ENCODE assay signal across 18 cellular contexts in the genomic region with DNA sequence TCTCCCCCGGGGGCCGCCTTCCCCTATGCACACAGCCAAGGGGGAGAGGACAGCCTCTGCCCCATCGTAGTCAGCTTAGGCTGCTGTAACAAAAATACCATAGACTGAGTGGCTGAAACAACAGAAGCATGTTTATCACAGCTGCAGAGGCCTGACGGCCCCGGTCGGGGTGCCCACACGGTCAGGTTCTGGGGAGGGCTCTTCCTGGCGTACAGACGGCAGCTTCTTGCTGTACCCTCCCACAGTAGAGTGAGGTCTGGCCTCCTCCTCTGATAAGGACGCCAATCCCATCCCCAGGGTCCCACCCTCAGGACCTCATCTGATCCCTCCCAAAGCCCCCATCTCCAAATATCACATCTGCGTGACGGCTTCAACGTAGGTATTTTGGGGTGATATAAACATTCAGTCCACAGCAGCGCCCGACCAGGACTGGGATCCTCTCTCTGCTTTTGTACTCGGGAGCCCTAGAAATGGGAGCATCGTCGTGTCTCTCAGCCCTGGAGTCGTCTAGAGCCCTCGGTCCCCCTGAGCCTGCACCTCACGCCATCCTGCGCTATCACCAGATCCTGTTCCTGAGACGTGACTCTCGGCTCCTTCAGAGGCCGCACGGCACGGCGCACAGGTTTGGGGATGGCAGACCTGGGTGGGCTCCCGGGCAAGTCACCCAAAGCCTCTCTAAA.
A peak's percentile ranks its signal among the peaks of the same experiment; 100 is the strongest.
DNase-seq lines count a peak whose midpoint lies in the region; ATAC-seq and TF ChIP-seq lines count a peak whose summit lies in the region.
"Had no signal": no experiment of that assay in that cellular context is flagged by ENCODE, and none has a peak within 500 bp of the region (broad histone marks: within the 10 kb centered on the region; RNA-seq: fewer than 3 reads in every experiment).

No MANE protein-coding gene starts in this region.

- no peak for ATAC-seq in GM18505 (IDR thresholded peaks at IDR 0.05; ENCODE audit: unreplicated experiment)
- ATAC-seq: K562 had no signal

- H3K36me3 ChIP-seq in osteoblast (ENCODE audit: insufficient read depth, low read length) (no peaks in the 10 kb centered on the region), suprapubic skin (no peaks in the 10 kb centered on the region)

- no peaks in the 10 kb centered on the region for H3K79me2 ChIP-seq in osteoblast (ENCODE audit: insufficient read depth, low read length)

- H3K4me1 ChIP-seq in osteoblast (ENCODE audit: insufficient read depth, low read length): no peaks in the 10 kb centered on the region
- peaks cover 4% of the 10 kb centered on the region for H3K4me1 ChIP-seq in suprapubic skin
- H3K4me1 ChIP-seq: Peyer's patch had no signal

- H3K36me3 Mint-ChIP-seq in chondrocyte (ENCODE audit: low read depth): peaks cover 10% of the 10 kb centered on the region

- H3K4me3 ChIP-seq in osteoblast (ENCODE audit: insufficient read depth, low read length) (no peak overlapping the region), suprapubic skin (no peak overlapping the region)
- H3K4me3 ChIP-seq: K562, Peyer's patch had no signal

- WGBS in suprapubic skin: 89% methylated on average over 20 of the region's 29 CpGs

- H2AFZ ChIP-seq in osteoblast (ENCODE audit: low read length): no peak overlapping the region

- no peaks in the 10 kb centered on the region for H3K9me3 Mint-ChIP-seq in chondrocyte (ENCODE audit: low read depth)

- H3K4me2 ChIP-seq in osteoblast (ENCODE audit: insufficient read depth, low read length): no peak overlapping the region

- DNase-seq in activated effector memory CD4-positive, alpha-beta T cell treated with anti-CD3 and anti-CD28 coated beads, Interleukin-2, amount 50 U/mL, for 16 hours: peak; percentile 36
- DNase-seq in activated effector memory CD4-positive, alpha-beta T cell treated with Interleukin-2 at 50 U/mL for 16 hours: no peak
- DNase-seq in chondrocyte (ENCODE audit: low spot score) (peak; percentile 59), osteoblast (ENCODE audit: insufficient read length, low spot score, missing footprints) (peak; percentile 57), suprapubic skin (ENCODE audit: low spot score in 2 of 2) (peak; percentile 43 to 69), NCI-H128 (lab: John Stamatoyannopoulos, UW; ENCODE audit: unreplicated experiment) (no peak), NCI-H82 treated with DMSO at 0.1 percent for 48 hours (lab: John Stamatoyannopoulos, UW; ENCODE audit: unreplicated experiment) (no peak)
- DNase-seq: AML-193, DND-41, NCI-H1092 treated with DMSO at 0.1 percent for 48 hours, NCI-H2081, NCI-H446 treated with DMSO at 0.1 percent for 48 hours, NCI-H69, SHP77 had no signal

- TF ChIP-seq CTCF in chondrocyte (IDR thresholded peaks at IDR 0.05) (no peak), osteoblast (IDR thresholded peaks at IDR 0.05; ENCODE audit: extremely low read depth, low read depth, low read length) (no peak), suprapubic skin (IDR thresholded peaks at IDR 0.05) (no peak)

- H3K27ac ChIP-seq in osteoblast (ENCODE audit: low read depth, low read length) (no peak overlapping the region), suprapubic skin (no peak overlapping the region)
- H3K27ac ChIP-seq: 22Rv1, Peyer's patch had no signal

- H4K20me1 ChIP-seq in osteoblast (ENCODE audit: insufficient read depth, low read length): no peaks in the 10 kb centered on the region

- no peak overlapping the region for H3K27ac Mint-ChIP-seq in chondrocyte (ENCODE audit: unreplicated experiment)

- TF ChIP-seq POLR2A in suprapubic skin (IDR thresholded peaks at IDR 0.05): no peak
- TF ChIP-seq POLR2A in GM18505 (IDR thresholded peaks at IDR 0.05; ENCODE audit: borderline replicate concordance, extremely low read depth, insufficient read depth, insufficient read length): no peak

- H3K4me3 Mint-ChIP-seq in chondrocyte (ENCODE audit: unreplicated experiment): no peak overlapping the region

- H3K4me1 Mint-ChIP-seq in chondrocyte (ENCODE audit: low read depth): no peaks in the 10 kb centered on the region

- TF ChIP-seq EP300 in suprapubic skin (IDR thresholded peaks at IDR 0.05): no peak

- no peaks in the 10 kb centered on the region for H3K9me3 ChIP-seq in osteoblast (ENCODE audit: low read depth, low read length)
- H3K9me3 ChIP-seq in suprapubic skin: no peaks in the 10 kb centered on the region
- H3K9me3 ChIP-seq: Peyer's patch had no signal

- H3K27me3 Mint-ChIP-seq in chondrocyte (ENCODE audit: low read depth): peaks cover 17% of the 10 kb centered on the region

- H3K27me3 ChIP-seq in osteoblast (ENCODE audit: insufficient read depth, low read length) (peaks cover 2% of the 10 kb centered on the region), suprapubic skin (no peaks in the 10 kb centered on the region)
- H3K27me3 ChIP-seq: Peyer's patch had no signal

Comparison
In these comparisons a context has a peak if more than half of its experiments do, and no peak if none do; other contexts are left out.
1. DNase-seq: peak in activated effector memory CD4-positive, alpha-beta T cell treated with anti-CD3 and anti-CD28 coated beads, Interleukin-2, amount 50 U/mL, for 16 hours (single experiment), chondrocyte (single experiment), osteoblast (single experiment) and suprapubic skin (2 of 2); none in activated effector memory CD4-positive, alpha-beta T cell treated with Interleukin-2 at 50 U/mL for 16 hours (single experiment), NCI-H128 (single experiment) and NCI-H82 treated with DMSO at 0.1 percent for 48 hours (single experiment).